In the genomic region with DNA sequence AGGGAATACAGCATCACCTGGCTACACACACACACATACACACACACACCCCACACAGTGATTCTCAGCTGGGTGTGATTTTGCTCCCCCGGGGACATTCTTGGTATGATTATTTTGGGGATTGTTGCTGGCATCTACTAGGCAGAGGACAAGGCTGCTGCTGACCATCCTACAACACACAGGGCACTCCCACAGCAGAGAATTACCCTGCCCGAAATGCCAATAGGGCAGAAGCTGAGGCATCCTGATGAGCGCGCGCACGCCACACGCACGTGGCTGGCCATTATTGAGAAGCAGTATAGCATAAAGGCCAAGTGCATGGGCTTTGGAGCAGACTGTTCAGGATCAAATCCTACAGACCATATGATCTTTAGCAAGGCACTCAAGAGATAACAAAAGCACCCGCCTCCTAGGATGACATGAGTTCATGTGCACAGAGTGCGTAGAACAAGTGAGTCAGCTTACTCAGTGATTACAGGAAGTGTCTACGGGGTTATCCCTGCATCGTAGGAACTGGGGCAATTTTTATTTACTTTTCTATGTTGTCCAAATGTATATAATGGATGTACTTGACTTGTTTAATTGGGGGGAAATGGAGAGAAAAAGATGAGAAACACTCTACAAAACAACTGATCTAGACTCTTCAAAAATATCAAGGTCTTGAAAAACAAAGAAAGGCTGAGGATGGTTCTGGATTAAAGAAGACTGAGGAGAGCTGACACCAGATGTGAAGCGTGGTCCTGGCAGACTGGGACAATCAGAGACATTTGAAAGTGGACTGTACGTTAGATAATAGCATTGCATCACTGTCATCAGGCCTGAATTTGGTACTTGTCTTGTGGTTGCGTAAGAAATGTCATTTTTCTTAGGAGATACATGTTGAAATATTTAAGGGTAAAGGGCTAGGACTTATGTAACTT, we compare ENCODE assay signal across 1 cellular context.
TF ChIP-seq lines count a peak whose summit lies in the region.

No MANE protein-coding gene starts in this region.

TF ChIP-seq in A549, 52 proteins besides CTCF, POLR2A, EP300 and RAD21 (continued from another document):
- TF ChIP-seq, protein P1, sequence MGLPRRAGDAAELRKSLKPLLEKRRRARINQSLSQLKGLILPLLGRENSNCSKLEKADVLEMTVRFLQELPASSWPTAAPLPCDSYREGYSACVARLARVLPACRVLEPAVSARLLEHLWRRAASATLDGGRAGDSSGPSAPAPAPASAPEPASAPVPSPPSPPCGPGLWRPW (IDR thresholded peaks at IDR 0.05): 0 out of 2 replicates have a peak, but pooled peaks have one; percentile 52
- no peak for TF ChIP-seq RFX5 (IDR thresholded peaks at IDR 0.05)
- TF ChIP-seq, protein P2, sequence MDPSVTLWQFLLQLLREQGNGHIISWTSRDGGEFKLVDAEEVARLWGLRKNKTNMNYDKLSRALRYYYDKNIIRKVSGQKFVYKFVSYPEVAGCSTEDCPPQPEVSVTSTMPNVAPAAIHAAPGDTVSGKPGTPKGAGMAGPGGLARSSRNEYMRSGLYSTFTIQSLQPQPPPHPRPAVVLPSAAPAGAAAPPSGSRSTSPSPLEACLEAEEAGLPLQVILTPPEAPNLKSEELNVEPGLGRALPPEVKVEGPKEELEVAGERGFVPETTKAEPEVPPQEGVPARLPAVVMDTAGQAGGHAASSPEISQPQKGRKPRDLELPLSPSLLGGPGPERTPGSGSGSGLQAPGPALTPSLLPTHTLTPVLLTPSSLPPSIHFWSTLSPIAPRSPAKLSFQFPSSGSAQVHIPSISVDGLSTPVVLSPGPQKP (IDR thresholded peaks at IDR 0.05; ENCODE audit: low read depth, low read length): no peak
- TF ChIP-seq FOSL2 (IDR thresholded peaks at IDR 0.05): no peak
- TF ChIP-seq FOSL2 (CRISPR knock-in tag; IDR thresholded peaks at IDR 0.05): peak; percentile 57; the same call in 1 of the 2 replicates
- no peak for TF ChIP-seq ZFP36 (IDR thresholded peaks at IDR 0.05; ENCODE audit: borderline replicate concordance, partially characterized antibody)
- no peak for TF ChIP-seq FOSB (CRISPR knock-in tag; IDR thresholded peaks at IDR 0.05)
- TF ChIP-seq SREBF2 (IDR thresholded peaks at IDR 0.05): no peak
- TF ChIP-seq KDM1A (IDR thresholded peaks at IDR 0.05; ENCODE audit: low read depth): no peak
- TF ChIP-seq, protein P3, sequence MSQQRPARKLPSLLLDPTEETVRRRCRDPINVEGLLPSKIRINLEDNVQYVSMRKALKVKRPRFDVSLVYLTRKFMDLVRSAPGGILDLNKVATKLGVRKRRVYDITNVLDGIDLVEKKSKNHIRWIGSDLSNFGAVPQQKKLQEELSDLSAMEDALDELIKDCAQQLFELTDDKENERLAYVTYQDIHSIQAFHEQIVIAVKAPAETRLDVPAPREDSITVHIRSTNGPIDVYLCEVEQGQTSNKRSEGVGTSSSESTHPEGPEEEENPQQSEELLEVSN (IDR thresholded peaks at IDR 0.05; ENCODE audit: borderline replicate concordance, low read depth): no peak
- no peak for TF ChIP-seq MAFK (IDR thresholded peaks at IDR 0.05; ENCODE audit: partially characterized antibody)
- no peak for TF ChIP-seq ZNF302 (CRISPR knock-in tag; IDR thresholded peaks at IDR 0.05)
- no peak for TF ChIP-seq RCOR1 (IDR thresholded peaks at IDR 0.05; ENCODE audit: low read depth, low read length)
